ENCODE assay signal across 11 cellular contexts in the genomic region with DNA sequence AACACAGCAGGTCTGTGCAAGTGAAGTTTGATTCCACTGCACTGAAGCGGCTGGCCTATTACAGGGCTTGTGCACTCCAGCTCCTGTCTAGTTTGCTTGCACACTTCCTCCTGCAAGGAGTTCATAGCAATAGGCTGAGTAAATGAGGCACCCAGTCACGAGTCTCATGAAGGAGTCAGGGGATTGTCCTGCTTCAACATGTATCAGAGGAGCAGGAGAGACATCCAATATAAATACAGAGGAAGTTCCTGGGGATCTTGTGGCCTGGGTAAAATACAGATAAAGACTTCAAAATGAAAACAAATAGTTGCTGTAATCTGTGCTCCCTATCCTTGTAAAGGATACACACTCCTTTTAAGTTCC.
"Had no signal": no experiment of that assay in that cellular context is flagged by ENCODE, and none has a peak within 500 bp of the region (broad histone marks: within the 10 kb centered on the region; RNA-seq: fewer than 3 reads in every experiment).

No MANE protein-coding gene starts in this region.

- FAIRE-seq: endometrium had no signal

- H3K27ac ChIP-seq: thyroid gland, uterus had no signal

- H3K9me3 ChIP-seq: thyroid gland, uterus had no signal

- DNase-seq: activated CD4-positive, alpha-beta memory T cell treated with anti-CD3 and anti-CD28 coated beads for 36 hours; activated effector memory CD4-positive, alpha-beta T cell treated with anti-CD3 and anti-CD28 coated beads, Interleukin-2, amount 50 U/mL, for 16 hours; activated T-cell treated with anti-CD3 and anti-CD28 coated beads, Interleukin-2, amount 50 U/mL, for 4 hours; anterior cingulate cortex; kidney glomerular epithelial cell; posterior cingulate gyrus; stimulated activated CD4-positive, alpha-beta T cell treated with anti-CD3 and anti-CD28 coated beads, Interleukin-15, amount 100 ng/mL, for 24 hours; thyroid gland; uterus had no signal

- H3K27me3 ChIP-seq: thyroid gland, uterus had no signal

- ATAC-seq: activated CD4-positive, CD25-positive, alpha-beta regulatory T cell treated with anti-CD3 and anti-CD28 coated beads, Interleukin-2, amount 50 U/mL, for 24 hours; activated T-cell treated with anti-CD3 and anti-CD28 coated beads, Interleukin-2, amount 50 U/mL, for 4 hours had no signal

- H3K4me1 ChIP-seq: thyroid gland, uterus had no signal

- H3K36me3 ChIP-seq: thyroid gland, uterus had no signal

- H3K4me3 ChIP-seq: thyroid gland, uterus had no signal
